Comparison of ENCODE assay signal across 31 cellular contexts in the genomic region with DNA sequence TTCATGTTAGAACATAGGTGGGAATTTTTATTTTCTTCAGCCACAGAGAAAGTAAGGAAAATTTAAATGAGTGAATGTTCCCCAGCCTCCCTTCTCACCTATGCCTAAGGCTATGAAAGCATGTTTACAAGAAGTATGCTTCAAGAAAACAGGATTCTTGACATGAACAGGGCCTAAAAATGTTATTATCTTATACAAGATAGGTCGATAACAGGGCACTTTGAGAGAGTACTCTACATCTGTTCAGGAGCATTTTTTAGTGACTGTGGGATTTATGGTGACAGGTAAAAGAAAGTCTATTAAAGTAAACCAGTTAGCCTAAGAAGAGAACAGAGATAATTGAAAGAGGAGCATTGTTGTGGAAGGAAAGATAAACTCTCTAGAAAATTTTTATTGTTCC.
"Had no signal": no experiment of that assay in that cellular context is flagged by ENCODE, and none has a peak within 500 bp of the region (broad histone marks: within the 10 kb centered on the region; RNA-seq: fewer than 3 reads in every experiment).

No MANE protein-coding gene starts in this region.

- H3K9me3 ChIP-seq: esophagus muscularis mucosa, gastrocnemius medialis had no signal

- H3K9me3 Mint-ChIP-seq: activated B cell treated with CpG ODN at 0.5 μM for 24 hours; activated CD8-positive, alpha-beta T cell treated with anti-CD3 and anti-CD28 coated beads for 36 hours; central memory CD8-positive, alpha-beta T cell; dendritic cell treated with granulocyte-macrophage colony-stimulating factor and Interleukin-4, amounts not matched to agents 40 ng/mL and 50 ng/mL, for 4 days; endodermal cell; T-helper 2 cell treated with Interferon-gamma antibody and Interleukin-4, amounts not matched to agents 5 μg/mL and 100 μg/mL, for 36 hours had no signal

- H3K27ac ChIP-seq: brain microvascular endothelial cell, coronary artery, dorsolateral prefrontal cortex, esophagus muscularis mucosa, foreskin keratinocyte, gastrocnemius medialis, heart left ventricle, WERI-Rb-1 had no signal

- H3K36me3 Mint-ChIP-seq: activated naive CD8-positive, alpha-beta T cell had no signal

- H3K4me1 Mint-ChIP-seq: activated B cell treated with CpG ODN at 0.5 μM for 24 hours; central memory CD8-positive, alpha-beta T cell had no signal

- H3K27ac Mint-ChIP-seq: activated B cell treated with CpG ODN at 0.5 μM for 24 hours; activated CD8-positive, alpha-beta T cell treated with anti-CD3 and anti-CD28 coated beads for 36 hours; activated naive CD8-positive, alpha-beta T cell; dendritic cell treated with granulocyte-macrophage colony-stimulating factor and Interleukin-4, amounts not matched to agents 40 ng/mL and 50 ng/mL, for 4 days; endodermal cell; T-helper 17 cell; T-helper 2 cell treated with Interferon-gamma antibody and Interleukin-4, amounts not matched to agents 5 μg/mL and 100 μg/mL, for 36 hours had no signal

- H3K36me3 ChIP-seq: brain microvascular endothelial cell, esophagus muscularis mucosa, gastrocnemius medialis, heart left ventricle, WERI-Rb-1 had no signal

- H3K27me3 Mint-ChIP-seq: activated B cell treated with CpG ODN at 0.5 μM for 24 hours; activated CD8-positive, alpha-beta T cell treated with anti-CD3 and anti-CD28 coated beads for 36 hours; activated naive CD8-positive, alpha-beta T cell; central memory CD8-positive, alpha-beta T cell; dendritic cell treated with granulocyte-macrophage colony-stimulating factor and Interleukin-4, amounts not matched to agents 40 ng/mL and 50 ng/mL, for 4 days had no signal

- H3K4me3 Mint-ChIP-seq: activated B cell treated with CpG ODN at 0.5 μM for 24 hours; activated CD8-positive, alpha-beta T cell treated with anti-CD3 and anti-CD28 coated beads for 36 hours; activated naive CD8-positive, alpha-beta T cell; central memory CD8-positive, alpha-beta T cell; dendritic cell treated with granulocyte-macrophage colony-stimulating factor and Interleukin-4, amounts not matched to agents 40 ng/mL and 50 ng/mL, for 4 days; endodermal cell; T-helper 17 cell; T-helper 2 cell treated with Interferon-gamma antibody and Interleukin-4, amounts not matched to agents 5 μg/mL and 100 μg/mL, for 36 hours had no signal

- H3K4me1 ChIP-seq: foreskin keratinocyte, gastrocnemius medialis had no signal

- DNase-seq: activated B cell treated with CpG ODN at 0.5 μM for 24 hours; activated CD4-positive, alpha-beta T cell treated with anti-CD3 and anti-CD28 coated beads for 48 hours; activated CD4-positive, alpha-beta T cell treated with anti-CD3 and anti-CD28 coated beads, Interleukin-2, amount 50 U/mL, for 1 hour; activated CD4-positive, alpha-beta T cell treated with anti-CD3 and anti-CD28 coated beads, Interleukin-2, amount 50 U/mL, for 48 hours; activated CD8-positive, alpha-beta memory T cell treated with anti-CD3 and anti-CD28 coated beads for 24 hours; activated CD8-positive, alpha-beta T cell treated with anti-CD3 and anti-CD28 coated beads for 36 hours; activated gamma-delta T cell treated with Interleukin-2 at 50 U/mL for 16 hours; activated naive CD4-positive, alpha-beta T cell treated with anti-CD3 and anti-CD28 coated beads, Interleukin-2, amount 50 U/mL, for 16 hours; activated naive CD4-positive, alpha-beta T cell treated with Interleukin-2 at 50 U/mL for 16 hours; activated T-cell treated with anti-CD3 and anti-CD28 coated beads, Interleukin-2, amount 50 U/mL, for 1 hour; activated T-cell treated with anti-CD3 and anti-CD28 coated beads, Interleukin-2, amount 50 U/mL, for 48 hours; amniotic stem cell; anterior cingulate cortex; brain microvascular endothelial cell; dorsolateral prefrontal cortex; effector memory CD4-positive, alpha-beta T cell; endodermal cell; foreskin keratinocyte; gastrocnemius medialis; glutamatergic neuron; heart left ventricle; T-helper 1 cell; T-helper 17 cell; T1000; WERI-Rb-1 had no signal

- H3K27me3 ChIP-seq: brain microvascular endothelial cell, dorsolateral prefrontal cortex, esophagus muscularis mucosa, gastrocnemius medialis, heart left ventricle had no signal

- H3K4me3 ChIP-seq: coronary artery, dorsolateral prefrontal cortex, esophagus muscularis mucosa, gastrocnemius medialis, heart left ventricle had no signal
